ENCODE assay signal across 8 cellular contexts in genomic region chr12:22625671-22626251, GRCh38. TPM values are rescaled to one million over a fixed set of nuclear protein-coding genes. Genes with fewer than 3 reads are reported as not detected.
DNase-seq lines count a peak whose midpoint lies in the region; ATAC-seq and TF ChIP-seq lines count a peak whose summit lies in the region.

No MANE protein-coding gene starts in this region.

- H3K36me3 Mint-ChIP-seq in natural killer cell treated with Interleukin-12 subunit alpha and Interleukin-12 subunit beta and Interleukin-15 and Interleukin-18, amount 100 ng/mL, for 72 hours, result peaks cover 7% of the 10 kb centered on the region
- H3K36me3 Mint-ChIP-seq in type B pancreatic cell, result peaks cover 13% of the 10 kb centered on the region

- peak overlapping the region; percentile 89 to 98 for H3K27ac Mint-ChIP-seq in natural killer cell treated with Interleukin-12 subunit alpha and Interleukin-12 subunit beta and Interleukin-15 and Interleukin-18, amount 100 ng/mL, for 72 hours
- peak overlapping the region; percentile 98 for H3K27ac Mint-ChIP-seq in type B pancreatic cell

- H3K4me1 Mint-ChIP-seq in natural killer cell treated with Interleukin-12 subunit alpha and Interleukin-12 subunit beta and Interleukin-15 and Interleukin-18, amount 100 ng/mL, for 72 hours (ENCODE audit: low read depth in 2 of 2), result peaks cover 28 to 39% of the 10 kb centered on the region in 2 donors
- peaks cover 23% of the 10 kb centered on the region for H3K4me1 Mint-ChIP-seq in type B pancreatic cell (ENCODE audit: unreplicated experiment)

- H3K27me3 Mint-ChIP-seq in natural killer cell treated with Interleukin-12 subunit alpha and Interleukin-12 subunit beta and Interleukin-15 and Interleukin-18, amount 100 ng/mL, for 72 hours, result peaks cover 13 to 17% of the 10 kb centered on the region in 2 donors
- peaks cover 7% of the 10 kb centered on the region for H3K27me3 Mint-ChIP-seq in type B pancreatic cell

- peak overlapping the region; percentile 99 for H3K4me3 ChIP-seq in AG10803 (ENCODE audit: low read length)
- H3K4me3 ChIP-seq in fibroblast of villous mesenchyme (ENCODE audit: low read depth, low read length), result peak overlapping the region; percentile 93

- no peaks in the 10 kb centered on the region for H3K9me3 Mint-ChIP-seq in natural killer cell treated with Interleukin-12 subunit alpha and Interleukin-12 subunit beta and Interleukin-15 and Interleukin-18, amount 100 ng/mL, for 72 hours
- H3K9me3 Mint-ChIP-seq in type B pancreatic cell, result no peaks in the 10 kb centered on the region

- TF ChIP-seq CTCF in AG10803 (conservative IDR thresholded peaks at IDR 0.05; ENCODE audit: low read length) (no peak), fibroblast of villous mesenchyme (IDR thresholded peaks at IDR 0.05; ENCODE audit: insufficient read depth, low read depth, low read length) (no peak), type B pancreatic cell (conservative IDR thresholded peaks at IDR 0.05) (no peak)

- peak; percentile 9 for DNase-seq in AG10803 (ENCODE audit: low read depth)
- peak; percentile 78 for DNase-seq in NCI-H2196 treated with DMSO at 0.1 percent for 48 hours (lab: John Stamatoyannopoulos, UW; ENCODE audit: unreplicated experiment)
- DNase-seq in activated T-cell treated with anti-CD3 and anti-CD28 coated beads for 48 hours (ENCODE audit: low read depth), result peak; percentile 8
- peak; percentile 48 for DNase-seq in fibroblast of villous mesenchyme (ENCODE audit: low read depth)
- DNase-seq in natural killer cell treated with Interleukin-12 subunit alpha and Interleukin-12 subunit beta and Interleukin-15 and Interleukin-18, amount 100 ng/mL, for 72 hours (ENCODE audit: low spot score), result peak; percentile 70
- no peak for DNase-seq in type B pancreatic cell (ENCODE audit: extremely low spot score, unreplicated experiment)

- peak overlapping the region; percentile 95 for H3K4me3 Mint-ChIP-seq in natural killer cell treated with Interleukin-12 subunit alpha and Interleukin-12 subunit beta and Interleukin-15 and Interleukin-18, amount 100 ng/mL, for 72 hours
- peak overlapping the region; percentile 96 for H3K4me3 Mint-ChIP-seq in type B pancreatic cell

- ATAC-seq in GM18861 (IDR thresholded peaks at IDR 0.05; ENCODE audit: unreplicated experiment) (peak; percentile 8), HG03045 (IDR thresholded peaks at IDR 0.05; ENCODE audit: unreplicated experiment) (peak; percentile 32)
- ATAC-seq in natural killer cell treated with Interleukin-12 subunit alpha and Interleukin-12 subunit beta and Interleukin-15 and Interleukin-18, amount 100 ng/mL, for 72 hours, result peak; percentile 47 to 64

RNA-seq across cellular contexts. Expression of gene ETNK1, which starts 0.8 kb away (rescaled TPM):
- total RNA-seq in fibroblast of villous mesenchyme (26.7 and 70.8 TPM in 2 replicates), type B pancreatic cell (ENCODE audit: low replicate concordance) (93.1 and 217 TPM in 2 replicates)
- 100 to 1,000 TPM in 1 of 2 donors, 10 to 100 TPM in 1; 96.3 to 101 TPM for total RNA-seq in natural killer cell treated with Interleukin-12 subunit alpha and Interleukin-12 subunit beta and Interleukin-15 and Interleukin-18, amount 100 ng/mL, for 72 hours
